In the genomic region with DNA sequence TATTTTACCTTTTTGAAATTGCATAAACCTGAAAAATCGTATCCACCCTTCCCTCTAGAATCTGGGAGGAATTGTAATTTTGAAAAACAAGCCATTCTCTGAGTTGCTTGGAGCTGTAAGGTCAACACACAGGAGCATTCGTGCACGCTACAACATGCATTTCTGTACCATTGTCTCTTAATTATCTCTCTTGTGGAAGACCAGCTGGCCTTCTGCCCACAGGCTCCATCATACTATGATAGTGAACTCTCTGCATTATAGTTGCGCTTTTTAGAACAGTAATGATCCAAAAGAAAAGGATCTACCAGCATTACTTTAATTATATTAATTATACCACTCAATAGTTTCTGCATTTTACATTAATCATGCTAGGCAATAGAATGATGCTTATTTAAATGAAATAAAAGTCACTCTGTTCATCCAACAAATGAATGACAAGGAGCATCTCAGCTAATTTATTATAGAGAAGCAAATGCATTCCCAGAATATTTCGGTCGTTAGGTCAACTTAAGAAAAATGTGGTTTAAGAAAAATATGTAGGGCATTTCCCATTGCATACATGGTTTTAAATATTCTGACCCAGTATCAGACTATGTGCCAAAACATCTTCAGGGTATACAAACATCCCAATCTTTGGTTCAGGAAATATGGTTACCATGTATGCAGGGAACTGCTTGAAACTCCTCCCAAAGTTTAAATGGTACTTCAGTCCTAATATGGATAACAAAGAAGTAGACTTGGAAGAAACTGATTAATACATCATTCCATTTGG, we compare ENCODE assay signal across 20 cellular contexts.
A peak's percentile ranks its signal among the peaks of the same experiment; 100 is the strongest.
DNase-seq lines count a peak whose midpoint lies in the region; ATAC-seq and TF ChIP-seq lines count a peak whose summit lies in the region.
"Had no signal": no experiment of that assay in that cellular context is flagged by ENCODE, and none has a peak within 500 bp of the region (broad histone marks: within the 10 kb centered on the region; RNA-seq: fewer than 3 reads in every experiment).

No MANE protein-coding gene starts in this region.

- no peaks in the 10 kb centered on the region for H3K9me3 ChIP-seq in colonic mucosa
- H3K9me3 ChIP-seq: ascending aorta, tibial nerve had no signal

- DNase-seq in NCI-H1417 (lab: John Stamatoyannopoulos, UW) (peak in 2 of 3 experiments; percentile 2 to 59), NCI-H1417 treated with DMSO at 0.1 percent for 48 hours (lab: John Stamatoyannopoulos, UW) (no peak), NCI-H2227 (lab: John Stamatoyannopoulos, UW; ENCODE audit: unreplicated experiment) (peak; percentile 23), brain microvascular endothelial cell (peak; percentile 48), mesothelial cell of epicardium (ENCODE audit: low spot score in 2 of 2, unreplicated experiment in 2 of 2) (no peak), colonic mucosa (no peak), AG08395 (ENCODE audit: low spot score) (no peak)
- DNase-seq in activated naive CD8-positive, alpha-beta T cell treated with anti-CD3 and anti-CD28 coated beads, Interleukin-2, amount 50 U/mL, for 24 hours: no peak
- DNase-seq: 8988T; activated CD4-positive, alpha-beta T cell treated with anti-CD3 and anti-CD28 coated beads, Interleukin-2, amount 10 ng/mL, durations not matched to agents 7 days and 5 days; activated gamma-delta T cell treated with Interleukin-2 at 50 U/mL for 16 hours; dermis blood vessel endothelial cell; DMS79 treated with DMSO at 0.1 percent for 48 hours; left ventricle myocardium superior; NCI-H2107 had no signal

- H3K4me3 Mint-ChIP-seq in mesothelial cell of epicardium: no peak overlapping the region
- no peak overlapping the region for H3K4me3 Mint-ChIP-seq in activated naive CD8-positive, alpha-beta T cell treated with anti-CD3 and anti-CD28 coated beads, Interleukin-2, amount 50 U/mL, for 24 hours
- H3K4me3 Mint-ChIP-seq: activated CD4-positive, alpha-beta T cell treated with anti-CD3 and anti-CD28 coated beads, Interleukin-2, amount 10 ng/mL, durations not matched to agents 7 days and 5 days; GM23338; stimulated activated memory B cell treated with anti-CD40 and anti-IgM and Interleukin-4, amounts not matched to agents 10 μg/mL and 1 μg/mL and 100 μg/mL, for 72 hours had no signal

- H3K27ac ChIP-seq in brain microvascular endothelial cell (peak overlapping the region; percentile 22), colonic mucosa (no peak overlapping the region)
- H3K27ac ChIP-seq: ascending aorta, C4-2B, tibial nerve had no signal

- H3K27me3 ChIP-seq in brain microvascular endothelial cell (replicated peaks) (no peaks in the 10 kb centered on the region), colonic mucosa (no peaks in the 10 kb centered on the region)
- H3K27me3 ChIP-seq: ascending aorta, tibial nerve had no signal

- no peak overlapping the region for H3K9ac ChIP-seq in colonic mucosa (ENCODE audit: low read depth in 2 of 2, low read length in 2 of 2)

- H3K9me3 Mint-ChIP-seq in mesothelial cell of epicardium: peaks cover 5% of the 10 kb centered on the region
- peaks cover 8% of the 10 kb centered on the region for H3K9me3 Mint-ChIP-seq in activated naive CD8-positive, alpha-beta T cell treated with anti-CD3 and anti-CD28 coated beads, Interleukin-2, amount 50 U/mL, for 24 hours
- H3K9me3 Mint-ChIP-seq: activated CD4-positive, alpha-beta T cell treated with anti-CD3 and anti-CD28 coated beads, Interleukin-2, amount 10 ng/mL, durations not matched to agents 7 days and 5 days; GM23338; stimulated activated memory B cell treated with anti-CD40 and anti-IgM and Interleukin-4, amounts not matched to agents 10 μg/mL and 1 μg/mL and 100 μg/mL, for 72 hours had no signal

- TF ChIP-seq CTCF in brain microvascular endothelial cell (IDR thresholded peaks at IDR 0.05; ENCODE audit: low read depth, low read length, missing control alignments): no peak
- no peak for TF ChIP-seq CTCF in mesothelial cell of epicardium (IDR thresholded peaks at IDR 0.05; ENCODE audit: unreplicated experiment)
- TF ChIP-seq CTCF in colonic mucosa (IDR thresholded peaks at IDR 0.05): no peak

- no peaks in the 10 kb centered on the region for H3K36me3 ChIP-seq in brain microvascular endothelial cell (replicated peaks)
- H3K36me3 ChIP-seq in colonic mucosa: no peaks in the 10 kb centered on the region
- H3K36me3 ChIP-seq: ascending aorta, tibial nerve had no signal

- H3K4me3 ChIP-seq in brain microvascular endothelial cell (ENCODE audit: low read depth, low read length): no peak overlapping the region
- no peak overlapping the region for H3K4me3 ChIP-seq in colonic mucosa
- H3K4me3 ChIP-seq: ascending aorta, GM23338, tibial nerve had no signal

- peaks cover 17% of the 10 kb centered on the region for H3K4me1 Mint-ChIP-seq in mesothelial cell of epicardium
- no peaks in the 10 kb centered on the region for H3K4me1 Mint-ChIP-seq in activated naive CD8-positive, alpha-beta T cell treated with anti-CD3 and anti-CD28 coated beads, Interleukin-2, amount 50 U/mL, for 24 hours
- H3K4me1 Mint-ChIP-seq: activated CD4-positive, alpha-beta T cell treated with anti-CD3 and anti-CD28 coated beads, Interleukin-2, amount 10 ng/mL, durations not matched to agents 7 days and 5 days; stimulated activated memory B cell treated with anti-CD40 and anti-IgM and Interleukin-4, amounts not matched to agents 10 μg/mL and 1 μg/mL and 100 μg/mL, for 72 hours had no signal

- in situ Hi-C loops in brain microvascular endothelial cell (cut with HindIII; ENCODE audit: low pct_ligation_motif_present, low sequenced_read_pairs): no loop called here

- H3K27me3 Mint-ChIP-seq in mesothelial cell of epicardium (ENCODE audit: low read depth): no peaks in the 10 kb centered on the region
- peaks cover 2% of the 10 kb centered on the region for H3K27me3 Mint-ChIP-seq in activated naive CD8-positive, alpha-beta T cell treated with anti-CD3 and anti-CD28 coated beads, Interleukin-2, amount 50 U/mL, for 24 hours
- H3K27me3 Mint-ChIP-seq: activated CD4-positive, alpha-beta T cell treated with anti-CD3 and anti-CD28 coated beads, Interleukin-2, amount 10 ng/mL, durations not matched to agents 7 days and 5 days; stimulated activated memory B cell treated with anti-CD40 and anti-IgM and Interleukin-4, amounts not matched to agents 10 μg/mL and 1 μg/mL and 100 μg/mL, for 72 hours had no signal

- intact Hi-C loops in colonic mucosa (cut with DNase I): no loop called here

- peak overlapping the region; percentile 18 for H3K27ac Mint-ChIP-seq in mesothelial cell of epicardium
- H3K27ac Mint-ChIP-seq in activated naive CD8-positive, alpha-beta T cell treated with anti-CD3 and anti-CD28 coated beads, Interleukin-2, amount 50 U/mL, for 24 hours: no peak overlapping the region
- H3K27ac Mint-ChIP-seq: activated CD4-positive, alpha-beta T cell treated with anti-CD3 and anti-CD28 coated beads, Interleukin-2, amount 10 ng/mL, durations not matched to agents 7 days and 5 days; GM23338; stimulated activated memory B cell treated with anti-CD40 and anti-IgM and Interleukin-4, amounts not matched to agents 10 μg/mL and 1 μg/mL and 100 μg/mL, for 72 hours had no signal

- no peaks in the 10 kb centered on the region for H3K36me3 Mint-ChIP-seq in mesothelial cell of epicardium
- H3K36me3 Mint-ChIP-seq in activated naive CD8-positive, alpha-beta T cell treated with anti-CD3 and anti-CD28 coated beads, Interleukin-2, amount 50 U/mL, for 24 hours (ENCODE audit: low read depth): no peaks in the 10 kb centered on the region
- H3K36me3 Mint-ChIP-seq: stimulated activated memory B cell treated with anti-CD40 and anti-IgM and Interleukin-4, amounts not matched to agents 10 μg/mL and 1 μg/mL and 100 μg/mL, for 72 hours had no signal

- no peaks in the 10 kb centered on the region for H3K4me1 ChIP-seq in colonic mucosa
- H3K4me1 ChIP-seq: ascending aorta had no signal

- no peak for ATAC-seq in activated naive CD8-positive, alpha-beta T cell treated with anti-CD3 and anti-CD28 coated beads, Interleukin-2, amount 50 U/mL, for 24 hours
- ATAC-seq: GM23338; left ventricle myocardium superior; stimulated activated memory B cell treated with anti-CD40 and anti-IgM and Interleukin-4, amounts not matched to agents 10 μg/mL and 1 μg/mL and 100 μg/mL, for 72 hours had no signal

Comparison
In these comparisons a context has a peak if more than half of its experiments do, and no peak if none do; other contexts are left out.
1. DNase-seq: peak in NCI-H1417 (2 of 3), NCI-H2227 (single experiment) and brain microvascular endothelial cell (single experiment); none in NCI-H1417 treated with DMSO at 0.1 percent for 48 hours (single experiment), mesothelial cell of epicardium (0 of 2), colonic mucosa (single experiment), activated naive CD8-positive, alpha-beta T cell treated with anti-CD3 and anti-CD28 coated beads, Interleukin-2, amount 50 U/mL, for 24 hours (single experiment) and AG08395 (single experiment).